Comparison of ENCODE assay signal across 10 cellular contexts in the genomic region with DNA sequence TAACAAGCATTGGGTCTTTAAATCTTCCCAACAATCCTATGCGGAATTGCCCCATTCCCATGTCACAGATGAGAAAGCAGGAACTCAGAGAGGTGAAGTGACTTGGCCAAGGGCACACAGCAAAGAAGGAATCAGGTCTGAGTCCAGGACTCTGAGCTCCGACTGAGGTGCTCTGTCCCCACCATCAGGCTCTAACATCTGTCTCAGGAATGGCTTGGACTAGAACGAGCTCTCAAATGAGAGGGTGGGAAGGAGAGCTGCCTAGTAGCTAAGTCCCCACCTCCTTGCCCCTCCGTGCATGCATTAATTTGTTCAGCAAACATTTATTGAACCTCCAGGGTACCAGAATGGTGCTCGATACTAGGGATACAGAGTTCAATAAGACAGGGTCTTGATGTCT. TPM values are rescaled to one million over a fixed set of nuclear protein-coding genes. Genes with fewer than 3 reads are reported as not detected.
DNase-seq lines count a peak whose midpoint lies in the region; ATAC-seq and TF ChIP-seq lines count a peak whose summit lies in the region.
"Had no signal": no experiment of that assay in that cellular context is flagged by ENCODE, and none has a peak within 500 bp of the region (broad histone marks: within the 10 kb centered on the region; RNA-seq: fewer than 3 reads in every experiment).

No MANE protein-coding gene starts in this region.

- no peak overlapping the region for H4K8ac ChIP-seq in mesendoderm (ENCODE audit: low read depth, low read length)

- H3K4ac ChIP-seq in mesendoderm (ENCODE audit: low read depth, low read length) = peak overlapping the region; percentile 89

- intact Hi-C loops in HCT116 (cut with micrococcal nuclease) = loop anchor here (2.0 kb wide), 1 partner anchor 19 kb away; no protein-coding TSS in a partner anchor
- intact Hi-C loops in adrenal gland (cut with DNase I) = no loop called here

- peak overlapping the region; percentile 66 for H3K56ac ChIP-seq in mesendoderm (ENCODE audit: low read length)

- TSS peak; percentile 98 for BruUV-seq in HCT116 (replicated peaks; lab: Mats Ljungman, UMichigan)

- H3K79me1 ChIP-seq in mesendoderm (ENCODE audit: low read length) = no peaks in the 10 kb centered on the region

- WGBS in adrenal gland, 4 donors = 52 to 68% (median 62%) methylated on average over 5 of the region's 5 CpGs
- WGBS in mesendoderm (ENCODE audit: extremely low coverage, insufficient coverage, low lambda C conversion rate) = no CpG with 5 or more reads among the region's 5 CpGs

- no peaks in the 10 kb centered on the region for H3K36me3 ChIP-seq in HCT116 (ENCODE audit: control insufficient read depth in 1 of 2, insufficient read depth in 2 of 2, low read length in 2 of 2)
- no peaks in the 10 kb centered on the region for H3K36me3 ChIP-seq in adrenal gland (replicated peaks in 1 of 2)
- H3K36me3 ChIP-seq in mesendoderm (ENCODE audit: control insufficient read depth, insufficient read depth, low read length) = no peaks in the 10 kb centered on the region
- H3K36me3 ChIP-seq in HAP-1 (replicated peaks) = no peaks in the 10 kb centered on the region

- H3K4me3 ChIP-seq in HCT116 (replicated peaks in 1 of 2; ENCODE audit: low read depth in 1 of 2, low read length in 2 of 2) = peak overlapping the region; percentile 4 to 44; a peak in 2 of 4 replicates
- H3K4me3 ChIP-seq in adrenal gland = no peak overlapping the region
- H3K4me3 ChIP-seq in mesendoderm (ENCODE audit: low read length) = no peak overlapping the region
- no peak overlapping the region for H3K4me3 ChIP-seq in HAP-1

- H3K27ac ChIP-seq in 22Rv1 = peak overlapping the region; percentile 46
- peak overlapping the region; percentile 96 for H3K27ac ChIP-seq in HCT116 (ENCODE audit: low read depth, low read length)
- peak overlapping the region; percentile 70 to 96 (median 87) for H3K27ac ChIP-seq in adrenal gland
- H3K27ac ChIP-seq in mesendoderm (ENCODE audit: low read depth, low read length) = peak overlapping the region; percentile 52

- H3K79me2 ChIP-seq in HCT116 (ENCODE audit: insufficient read depth, low read length) (no peaks in the 10 kb centered on the region), mesendoderm (ENCODE audit: control insufficient read depth, insufficient read depth, low read length) (no peaks in the 10 kb centered on the region)

- H2BK120ac ChIP-seq in mesendoderm (ENCODE audit: low read depth, low read length) = peak overlapping the region; percentile 2

- H2BK15ac ChIP-seq in mesendoderm (replicated peaks; ENCODE audit: low read depth) = no peak overlapping the region

- peak; percentile 31 for ATAC-seq in HCT116
- ATAC-seq in HG03439 (IDR thresholded peaks at IDR 0.05; ENCODE audit: unreplicated experiment) = no peak

- no peak overlapping the region for H3K23ac ChIP-seq in mesendoderm (ENCODE audit: low read length)

- H2BK5ac ChIP-seq in mesendoderm (ENCODE audit: low read length) = peak overlapping the region; percentile 14

- no peaks in the 10 kb centered on the region for H3K9me2 ChIP-seq in HCT116 (ENCODE audit: insufficient read depth)

- no peak overlapping the region for H2AFZ ChIP-seq in HCT116 (ENCODE audit: low read depth, low read length, poor library complexity, severe bottlenecking)

- POLR2A ChIA-PET in HCT116 (lab: Charles Lee) = interaction anchor here (1.0 to 6.0 kb wide), 10 partner anchors 8 to 118 kb away, joined by 3 to 59 read pairs (median 7); a partner anchor contains a TSS

- DNase-seq in HCT116 (ENCODE audit: low read depth, low spot score) (no peak), adrenal gland (no peak), mesendoderm (no peak), cerebellar nuclear complex (lab: John Stamatoyannopoulos, UW) (no peak), NCI-H1105 treated with DMSO at 0.1 percent for 48 hours (lab: John Stamatoyannopoulos, UW) (no peak), HAP-1 (ENCODE audit: low spot score in 2 of 2) (no peak)
- DNase-seq: hippocampal formation, occipital lobe had no signal

- peaks cover 61 to 90% of the 10 kb centered on the region in 2 experiments for H3K4me1 ChIP-seq in HCT116 (ENCODE audit: control insufficient read depth in 1 of 2, insufficient read depth in 2 of 2, low read length in 2 of 2)
- peaks cover 45 to 54% of the 10 kb centered on the region in 2 donors for H3K4me1 ChIP-seq in adrenal gland (replicated peaks in 1 of 2)
- peaks cover 4% of the 10 kb centered on the region for H3K4me1 ChIP-seq in mesendoderm (ENCODE audit: control insufficient read depth, low read depth, low read length)
- H3K4me1 ChIP-seq in HAP-1 = peaks cover 7% of the 10 kb centered on the region

- no peak for TF ChIP-seq CTCF in 22Rv1 (IDR thresholded peaks at IDR 0.05)
- TF ChIP-seq CTCF in HCT116 (IDR thresholded peaks at IDR 0.05 in 2 of 3, conservative IDR thresholded peaks at IDR 0.05 in 1 of 3; ENCODE audit: borderline replicate concordance in 1 of 3, insufficient read depth in 1 of 3, low read depth in 2 of 3, low read length in 2 of 3) = no peak
- no peak for TF ChIP-seq CTCF in adrenal gland (IDR thresholded peaks at IDR 0.05)

- TF ChIP-seq RAD21 in HCT116 (IDR thresholded peaks at IDR 0.05; ENCODE audit: low read depth) = no peak

- H3K9me3 ChIP-seq in HCT116 (ENCODE audit: control insufficient read depth in 1 of 2, insufficient read depth in 1 of 2, low read depth in 1 of 2, low read length in 2 of 2) (no peaks in the 10 kb centered on the region), adrenal gland (replicated peaks in 1 of 3) (no peaks in the 10 kb centered on the region), HAP-1 (no peaks in the 10 kb centered on the region)

- H3K27me3 ChIP-seq in HCT116 (ENCODE audit: insufficient read depth, low read length) (no peaks in the 10 kb centered on the region), adrenal gland (no peaks in the 10 kb centered on the region), mesendoderm (ENCODE audit: insufficient read depth, low read length, poor library complexity) (no peaks in the 10 kb centered on the region), HAP-1 (ENCODE audit: low read depth) (no peaks in the 10 kb centered on the region)

- CTCF ChIA-PET in HCT116 (lab: Charles Lee) = interaction anchor here (0.8 to 2.3 kb wide), 8 partner anchors 18 to 101 kb away, joined by 3 to 13 read pairs (median 4); no protein-coding TSS in a partner anchor

- H3K18ac ChIP-seq in mesendoderm (ENCODE audit: low read length) = peak overlapping the region; percentile 64

- H4K20me1 ChIP-seq in HCT116 (ENCODE audit: insufficient read depth) = no peaks in the 10 kb centered on the region

- RAD21 ChIA-PET in HCT116 (lab: Charles Lee; ENCODE audit: low non-redundant PET in 1 of 2, low total read pairs in 2 of 2, uncharacterized antibody in 2 of 2, unreplicated experiment in 2 of 2) = interaction anchor here (1.0 to 1.7 kb wide), 2 partner anchors 22 to 30 kb away, joined by 3 to 6 read pairs; no protein-coding TSS in a partner anchor

- H2AK5ac ChIP-seq in mesendoderm (ENCODE audit: low read length) = no peak overlapping the region

- in situ Hi-C loops in HAP-1 (cut with MboI; ENCODE audit: low sequenced_read_pairs) = no loop called here

- H3K4me2 ChIP-seq in HCT116 (ENCODE audit: low read length) = peak overlapping the region; percentile 79
- no peak overlapping the region for H3K4me2 ChIP-seq in mesendoderm (ENCODE audit: low read length)

- TF ChIP-seq POLR2A in HCT116 (IDR thresholded peaks at IDR 0.05; ENCODE audit: borderline replicate concordance, extremely low read depth, insufficient read depth, insufficient read length) (no peak), adrenal gland (IDR thresholded peaks at IDR 0.05) (no peak)

- H3K9ac ChIP-seq in HCT116 (ENCODE audit: low read length) (peak overlapping the region; percentile 52), mesendoderm (ENCODE audit: low read length) (no peak overlapping the region)

- H4K5ac ChIP-seq in mesendoderm (ENCODE audit: low read length) = no peak overlapping the region

TF ChIP-seq in HCT116, 20 proteins besides CTCF, POLR2A, EP300 and RAD21:
- TF ChIP-seq EZH2 (IDR thresholded peaks at IDR 0.05) = no peak
- no peak for TF ChIP-seq ZFX (IDR thresholded peaks at IDR 0.05)
- TF ChIP-seq CBX3 (IDR thresholded peaks at IDR 0.05; ENCODE audit: low read depth) = no peak
- no peak for TF ChIP-seq SIN3A (IDR thresholded peaks at IDR 0.05; ENCODE audit: low read depth)
- TF ChIP-seq TCF7L2 (IDR thresholded peaks at IDR 0.05; ENCODE audit: borderline replicate concordance, extremely low read depth, insufficient read depth, insufficient read length) = no peak
- no peak for TF ChIP-seq ELF1 (IDR thresholded peaks at IDR 0.05; ENCODE audit: borderline replicate concordance, low read depth)

RNA-seq across cellular contexts. Expression of a gene that starts 26.7 kb away (rescaled TPM):
- 66.2 TPM for total RNA-seq in HCT116 (2021; ENCODE audit: unreplicated experiment)
- 40.1 and 55.8 TPM in 2 replicates for polyA plus RNA-seq in HCT116 (2012)
- total RNA-seq in adrenal gland = 100 to 1,000 TPM; 195 to 422 (median 262) TPM
- polyA plus RNA-seq in adrenal gland = 100 to 1,000 TPM; 164 to 448 (median 414) TPM
- polyA plus RNA-seq in mesendoderm (2013, experiment 1 of 2) = 0.13 TPM
- 0.15 TPM for polyA plus RNA-seq in mesendoderm (2013, experiment 2 of 2)

RNA-seq across cellular contexts. Expression of a gene that starts 46.4 kb away (rescaled TPM):
- 72.0 TPM for total RNA-seq in HCT116 (2021; ENCODE audit: unreplicated experiment)
- polyA plus RNA-seq in HCT116 (2012) = 20.0 and 26.1 TPM in 2 replicates
- 10 to 100 TPM; 24.8 to 46.4 (median 41.5) TPM for total RNA-seq in adrenal gland
- polyA plus RNA-seq in adrenal gland = 10 to 100 TPM; 14.9 to 37.0 (median 18.7) TPM
- 41.9 TPM for polyA plus RNA-seq in mesendoderm (2013, experiment 1 of 2)
- 41.9 TPM for polyA plus RNA-seq in mesendoderm (2013, experiment 2 of 2)

RNA-seq across cellular contexts. Expression of a gene that starts 58.1 kb away (rescaled TPM):
- total RNA-seq in HCT116 (2021; ENCODE audit: unreplicated experiment) (184 TPM), adrenal gland (100 to 1,000 TPM in 1 of 8 donors, 10 to 100 TPM in 7; 16.1 to 142 (median 65.5) TPM)
- 65.6 and 97.0 TPM in 2 replicates for polyA plus RNA-seq in HCT116 (2012)
- polyA plus RNA-seq in adrenal gland = 100 to 1,000 TPM in 2 of 3 donors, 10 to 100 TPM in 1; 95.4 to 248 (median 112) TPM
- polyA plus RNA-seq in mesendoderm (2013, experiment 1 of 2) = 185 TPM
- polyA plus RNA-seq in mesendoderm (2013, experiment 2 of 2) = 187 TPM

Comparison
In these comparisons a context has a peak if more than half of its experiments do, and no peak if none do; other contexts are left out.
1. H3K27ac ChIP-seq: peak in every context shown above with its lines; median percentile 96 in HCT116; 87 in adrenal gland; 52 in mesendoderm; 46 in 22Rv1.
2. H3K4me3 ChIP-seq: peak in HCT116 (2 of 2); none in adrenal gland (0 of 4), mesendoderm (single experiment) and HAP-1 (single experiment).